Comparison of ENCODE assay signal across 1 cellular context in the genomic region with DNA sequence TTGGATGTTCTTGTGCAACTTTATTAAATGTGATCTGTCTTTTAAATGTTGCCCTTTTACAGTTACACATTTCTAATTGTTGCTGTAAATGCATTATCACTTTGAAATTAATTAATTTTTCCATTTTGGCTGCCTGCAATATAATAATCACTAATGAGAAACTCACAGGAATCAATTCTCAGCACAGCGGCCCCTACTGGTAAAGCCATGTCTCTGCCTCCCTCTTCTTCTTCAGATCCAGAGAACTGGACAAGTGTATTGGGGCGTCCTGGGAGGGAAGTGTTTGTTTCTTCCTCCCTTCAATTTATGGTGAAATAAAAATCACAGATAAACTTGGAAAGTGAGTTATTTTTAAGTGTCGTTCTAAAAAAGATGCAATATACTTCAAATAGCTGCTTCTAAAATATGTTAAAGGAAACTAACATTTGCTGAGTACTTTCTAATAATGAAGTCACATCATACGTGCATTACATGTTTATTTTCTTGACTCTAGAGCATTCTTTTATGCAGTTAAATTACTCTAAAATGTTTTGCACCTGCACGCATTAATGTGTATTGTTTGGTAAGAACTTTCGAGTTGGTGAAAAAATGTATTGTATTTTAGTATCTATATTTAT.
TF ChIP-seq lines count a peak whose summit lies in the region.

No MANE protein-coding gene starts in this region.

TF ChIP-seq in H1, 55 proteins besides CTCF, POLR2A, EP300 and RAD21 (continued from another document):
- TF ChIP-seq, protein P1, sequence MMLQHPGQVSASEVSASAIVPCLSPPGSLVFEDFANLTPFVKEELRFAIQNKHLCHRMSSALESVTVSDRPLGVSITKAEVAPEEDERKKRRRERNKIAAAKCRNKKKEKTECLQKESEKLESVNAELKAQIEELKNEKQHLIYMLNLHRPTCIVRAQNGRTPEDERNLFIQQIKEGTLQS (IDR thresholded peaks at IDR 0.05; ENCODE audit: insufficient read depth, low read depth, low read length): no peak
- TF ChIP-seq RBBP5 (IDR thresholded peaks at IDR 0.05; ENCODE audit: borderline replicate concordance, low read depth, low read length): no peak
- TF ChIP-seq CHD1 (IDR thresholded peaks at IDR 0.05; ENCODE audit: low read depth, low read length): no peak
- no peak for TF ChIP-seq NRF1 (IDR thresholded peaks at IDR 0.05; ENCODE audit: low read depth, low read length)
- no peak for TF ChIP-seq RNF2 (IDR thresholded peaks at IDR 0.05; ENCODE audit: borderline replicate concordance, low read depth, low read length, missing control alignments, poor library complexity, severe bottlenecking)
- no peak for TF ChIP-seq YY1 (IDR thresholded peaks at IDR 0.05; ENCODE audit: low read depth, low read length)
